Comparison of ENCODE assay signal across 14 cellular contexts in the genomic region with DNA sequence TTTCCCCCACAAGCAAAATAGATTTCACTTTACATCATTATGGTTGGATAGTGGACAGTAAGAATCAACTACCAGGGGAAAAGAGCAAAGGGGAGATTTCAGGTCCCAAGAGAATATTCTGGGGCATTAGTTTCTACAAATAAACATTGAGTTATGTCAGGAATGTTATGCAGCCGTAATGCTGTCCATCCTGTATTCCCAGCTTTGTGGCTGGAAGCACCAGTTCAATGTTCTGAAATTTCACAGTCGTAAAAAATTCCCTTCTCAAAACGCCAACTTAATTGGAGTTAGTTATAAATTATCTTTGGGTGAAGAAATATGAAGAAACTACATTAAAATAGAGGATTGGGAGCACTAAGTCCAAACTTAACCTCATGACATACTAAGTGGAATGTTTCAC.
A peak's percentile ranks its signal among the peaks of the same experiment; 100 is the strongest.
DNase-seq lines count a peak whose midpoint lies in the region; ATAC-seq, FAIRE-seq and TF ChIP-seq lines count a peak whose summit lies in the region.
"Had no signal": no experiment of that assay in that cellular context is flagged by ENCODE, and none has a peak within 500 bp of the region (broad histone marks: within the 10 kb centered on the region; RNA-seq: fewer than 3 reads in every experiment).

No MANE protein-coding gene starts in this region.

- H3K36me3 Mint-ChIP-seq in nephron (ENCODE audit: low read depth) = no peaks in the 10 kb centered on the region
- H3K36me3 Mint-ChIP-seq: CD8-positive, alpha-beta memory T cell had no signal

- peaks cover 18% of the 10 kb centered on the region for H3K4me1 Mint-ChIP-seq in nephron
- H3K4me1 Mint-ChIP-seq: activated T-helper 17 cell treated with anti-CD3 and anti-CD28 coated beads, Interleukin-2, amount 50 U/mL, for 72 hours; CD8-positive, alpha-beta memory T cell had no signal

- FAIRE-seq in endothelial cell of umbilical vein (lab: Jason Lieb, UNC) = no peak

- no peak overlapping the region for H3K4me3 ChIP-seq in BJ (ENCODE audit: low read depth, low read length)
- no peak overlapping the region for H3K4me3 ChIP-seq in endothelial cell of umbilical vein (replicated peaks in 1 of 3; ENCODE audit: insufficient read depth in 1 of 3, low read depth in 1 of 3, low read length in 3 of 3)
- H3K4me3 ChIP-seq: ovary, Peyer's patch had no signal

- CTCF ChIA-PET in BJ (lab: Yijun Ruan, JAX) = no interaction called here
- CTCF ChIA-PET in endothelial cell of umbilical vein (lab: Charles Lee) = interaction anchor here (3.2 kb wide), 1 partner anchor 532 kb away, joined by 26 read pairs; no protein-coding TSS in a partner anchor

- H3K36me3 ChIP-seq in BJ (ENCODE audit: control insufficient read depth, insufficient read depth, low read length) = no peaks in the 10 kb centered on the region
- H3K36me3 ChIP-seq in endothelial cell of umbilical vein (ENCODE audit: control insufficient read depth in 2 of 2, extremely low read depth in 1 of 2, insufficient read depth in 2 of 2, low read length in 2 of 2) = no peaks in the 10 kb centered on the region
- H3K36me3 ChIP-seq: ovary, Peyer's patch had no signal

- no peaks in the 10 kb centered on the region for H3K9me1 ChIP-seq in endothelial cell of umbilical vein (replicated peaks; ENCODE audit: control insufficient read depth, extremely low read depth, insufficient read depth, low read length)

- no peaks in the 10 kb centered on the region for H3K4me1 ChIP-seq in endothelial cell of umbilical vein (ENCODE audit: control insufficient read depth, extremely low read depth, insufficient read depth, low read length)
- H3K4me1 ChIP-seq: Peyer's patch had no signal

- no peaks in the 10 kb centered on the region for H3K79me2 ChIP-seq in endothelial cell of umbilical vein (ENCODE audit: control insufficient read depth, insufficient read depth, low read length)

- H3K27me3 Mint-ChIP-seq in nephron (ENCODE audit: low read depth) = no peaks in the 10 kb centered on the region
- H3K27me3 Mint-ChIP-seq: activated T-helper 17 cell treated with anti-CD3 and anti-CD28 coated beads, Interleukin-2, amount 50 U/mL, for 72 hours; CD8-positive, alpha-beta memory T cell had no signal

- dilution Hi-C loops in endothelial cell of umbilical vein (cut with MboI; ENCODE audit: extremely low pct_ligation_motif_present, low sequenced_read_pairs) = no loop called here

- TF ChIP-seq POLR2A in endothelial cell of umbilical vein (IDR thresholded peaks at IDR 0.05; ENCODE audit: low read depth, low read length) = no peak

- TF ChIP-seq CTCF in BJ (IDR thresholded peaks at IDR 0.05; ENCODE audit: insufficient read depth, low read depth, low read length) (no peak), endothelial cell of umbilical vein (IDR thresholded peaks at IDR 0.05; ENCODE audit: extremely low read depth in 1 of 2, insufficient read depth in 1 of 2, low read depth in 1 of 2, low read length in 2 of 2) (no peak), nephron (IDR thresholded peaks at IDR 0.05; ENCODE audit: unreplicated experiment in 3 of 3) (no peak)

- peak overlapping the region; percentile 11 for H2AFZ ChIP-seq in endothelial cell of umbilical vein (ENCODE audit: low read depth, low read length)

- no peaks in the 10 kb centered on the region for H3K9me3 ChIP-seq in endothelial cell of umbilical vein (replicated peaks; ENCODE audit: control insufficient read depth, insufficient read depth, low read length)
- H3K9me3 ChIP-seq: ovary, Peyer's patch had no signal

- H4K20me1 ChIP-seq in endothelial cell of umbilical vein (replicated peaks; ENCODE audit: control insufficient read depth, extremely low read depth, insufficient read depth, low read length) = no peaks in the 10 kb centered on the region

- no peak overlapping the region for H3K27ac ChIP-seq in endothelial cell of umbilical vein (ENCODE audit: insufficient read depth, low read depth, low read length)
- H3K27ac ChIP-seq: ovary, Peyer's patch had no signal

- intact Hi-C loops in endothelial cell of umbilical vein (cut with micrococcal nuclease) = loop anchor here (5.0 kb wide), 3 partner anchors 140 to 685 kb away; a partner anchor contains a TSS

- no peak for ATAC-seq in HG03175 (IDR thresholded peaks at IDR 0.05; ENCODE audit: unreplicated experiment)
- no peak for ATAC-seq in HG02571 (IDR thresholded peaks at IDR 0.05; ENCODE audit: unreplicated experiment)
- ATAC-seq: activated T-helper 17 cell treated with anti-CD3 and anti-CD28 coated beads, Interleukin-2, amount 50 U/mL, for 72 hours had no signal

- no peak overlapping the region for H3K9ac ChIP-seq in endothelial cell of umbilical vein (replicated peaks; ENCODE audit: extremely low read depth, insufficient read depth, low read length)

- peak; percentile 66 for DNase-seq in BJ (ENCODE audit: low read depth)
- peak; percentile 82 for DNase-seq in LHCN-M2 (ENCODE audit: low read depth)
- peak; percentile 10 for DNase-seq in endothelial cell of umbilical vein (ENCODE audit: low read depth, low spot score)
- DNase-seq in activated CD4-positive, alpha-beta T cell treated with anti-CD3 and anti-CD28 coated beads, Interleukin-2, amount 50 U/mL, for 1 hour = no peak
- DNase-seq in RKO (ENCODE audit: low spot score) = no peak
- DNase-seq: activated CD4-positive, CD25-positive, alpha-beta regulatory T cell; CD8-positive, alpha-beta memory T cell; effector CD4-positive, alpha-beta T cell; ovary; Peyer's patch had no signal

- H3K27me3 ChIP-seq in BJ (ENCODE audit: control insufficient read depth, insufficient read depth, low read length) (no peaks in the 10 kb centered on the region), endothelial cell of umbilical vein (ENCODE audit: control insufficient read depth in 2 of 2, insufficient read depth in 2 of 2, low read length in 2 of 2) (no peaks in the 10 kb centered on the region)
- H3K27me3 ChIP-seq: ovary, Peyer's patch had no signal

- H3K9me3 Mint-ChIP-seq in nephron = peaks cover 2% of the 10 kb centered on the region

- peak overlapping the region; percentile 3 to 75 (median 14) for H3K27ac Mint-ChIP-seq in nephron
- H3K27ac Mint-ChIP-seq: activated T-helper 17 cell treated with anti-CD3 and anti-CD28 coated beads, Interleukin-2, amount 50 U/mL, for 72 hours; CD8-positive, alpha-beta memory T cell had no signal

- no TSS peak for BruUV-seq in endothelial cell of umbilical vein (replicated peaks; lab: Mats Ljungman, UMichigan)

- no peak overlapping the region for H3K4me3 Mint-ChIP-seq in nephron
- H3K4me3 Mint-ChIP-seq: activated T-helper 17 cell treated with anti-CD3 and anti-CD28 coated beads, Interleukin-2, amount 50 U/mL, for 72 hours; CD8-positive, alpha-beta memory T cell had no signal

- POLR2A ChIA-PET in BJ (lab: Charles Lee) = no interaction called here
- POLR2A ChIA-PET in endothelial cell of umbilical vein (lab: Charles Lee) = no interaction called here

- no peak overlapping the region for H3K4me2 ChIP-seq in endothelial cell of umbilical vein (ENCODE audit: insufficient read depth, low read length)

TF ChIP-seq in endothelial cell of umbilical vein, 7 proteins besides CTCF, POLR2A, EP300 and RAD21:
- TF ChIP-seq, protein P1, sequence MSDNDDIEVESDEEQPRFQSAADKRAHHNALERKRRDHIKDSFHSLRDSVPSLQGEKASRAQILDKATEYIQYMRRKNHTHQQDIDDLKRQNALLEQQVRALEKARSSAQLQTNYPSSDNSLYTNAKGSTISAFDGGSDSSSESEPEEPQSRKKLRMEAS (IDR thresholded peaks at IDR 0.05; ENCODE audit: insufficient read depth, insufficient read length) = no peak
- TF ChIP-seq FOS (IDR thresholded peaks at IDR 0.05; ENCODE audit: borderline replicate concordance, insufficient read depth, low read length) = no peak
- TF ChIP-seq POLR2AphosphoS5 (IDR thresholded peaks at IDR 0.05; ENCODE audit: insufficient read depth, low read depth, low read length) = no peak
- TF ChIP-seq EZH2 (IDR thresholded peaks at IDR 0.05; ENCODE audit: borderline replicate concordance, low read depth, low read length, severe bottlenecking) = no peak
- TF ChIP-seq GATA2 (IDR thresholded peaks at IDR 0.05; ENCODE audit: insufficient read depth, insufficient read length, low read depth, low read length) = no peak
- no peak for TF ChIP-seq JUN (IDR thresholded peaks at IDR 0.05; ENCODE audit: borderline replicate concordance, insufficient read depth, insufficient read length, low read depth)
- TF ChIP-seq MYC (IDR thresholded peaks at IDR 0.05; ENCODE audit: low read depth, low read length) = no peak

Comparison
In these comparisons a context has a peak if more than half of its experiments do, and no peak if none do; other contexts are left out.
1. DNase-seq: peak in BJ (single experiment), LHCN-M2 (single experiment) and endothelial cell of umbilical vein (single experiment); none in activated CD4-positive, alpha-beta T cell treated with anti-CD3 and anti-CD28 coated beads, Interleukin-2, amount 50 U/mL, for 1 hour (single experiment) and RKO (single experiment).